Comparison of ENCODE assay signal across 2 cellular contexts in genomic region chr20:57652865-57653545, GRCh38.
TF ChIP-seq lines count a peak whose summit lies in the region.

No MANE protein-coding gene starts in this region.

TF ChIP-seq in K562, 482 proteins besides CTCF, POLR2A, EP300 and RAD21:
- TF ChIP-seq XRCC3 (IDR thresholded peaks at IDR 0.05) (no peak), ZNF431 (CRISPR knock-in tag; IDR thresholded peaks at IDR 0.05) (no peak), RNF2 (IDR thresholded peaks at IDR 0.05) (no peak), ZNF184 (CRISPR knock-in tag; IDR thresholded peaks at IDR 0.05) (no peak), PHB (CRISPR knock-in tag; IDR thresholded peaks at IDR 0.05) (no peak), ZNF146 (CRISPR knock-in tag; IDR thresholded peaks at IDR 0.05; ENCODE audit: unreplicated experiment) (no peak), ELF1 (tag; IDR thresholded peaks at IDR 0.05) (no peak), PPARD (CRISPR knock-in tag; IDR thresholded peaks at IDR 0.05) (no peak), HDAC2 (IDR thresholded peaks at IDR 0.05) (no peak), HEY1 (CRISPR knock-in tag; IDR thresholded peaks at IDR 0.05; ENCODE audit: borderline replicate concordance) (no peak), DPF2 (IDR thresholded peaks at IDR 0.05) (no peak), ETV6 (IDR thresholded peaks at IDR 0.05; ENCODE audit: borderline replicate concordance in 1 of 2, low read depth in 2 of 2, low read length in 1 of 2) (no peak), ETV6 (CRISPR knock-in tag; IDR thresholded peaks at IDR 0.05; ENCODE audit: borderline replicate concordance) (no peak), CBFA2T2 (conservative IDR thresholded peaks at IDR 0.05) (no peak), ATF6 (CRISPR knock-in tag; IDR thresholded peaks at IDR 0.05) (no peak)

TF ChIP-seq in HepG2, 621 proteins besides CTCF, POLR2A, EP300 and RAD21:
- TF ChIP-seq TBX2 (CRISPR knock-in tag; IDR thresholded peaks at IDR 0.05; ENCODE audit: borderline replicate concordance) (no peak), HMG20B (CRISPR knock-in tag; conservative IDR thresholded peaks at IDR 0.05) (no peak), ZNF280B (CRISPR knock-in tag; IDR thresholded peaks at IDR 0.05; ENCODE audit: borderline replicate concordance) (0 out of 2 replicates have a peak, but pooled peaks have one; percentile 5), ZFP36 (IDR thresholded peaks at IDR 0.05; ENCODE audit: borderline replicate concordance, low read depth, low read length, partially characterized antibody) (no peak), TEAD2 (CRISPR knock-in tag; IDR thresholded peaks at IDR 0.05) (no peak), TFAP4 (IDR thresholded peaks at IDR 0.05; ENCODE audit: borderline replicate concordance, low read depth) (no peak), ZNF430 (CRISPR knock-in tag; IDR thresholded peaks at IDR 0.05) (no peak)
